Comparison of ENCODE assay signal across 8 cellular contexts in genomic region chr19:13835791-13836723, GRCh38. TPM values are rescaled to one million over a fixed set of nuclear protein-coding genes. Genes with fewer than 3 reads are reported as not detected.
DNase-seq lines count a peak whose midpoint lies in the region; ATAC-seq and TF ChIP-seq lines count a peak whose summit lies in the region.

No MANE protein-coding gene starts in this region.

- H3K36me3 ChIP-seq in GM23248 (ENCODE audit: low read depth) (peaks cover 34% of the 10 kb centered on the region), esophagus muscularis mucosa (peaks cover 16 to 62% (median 39%) of the 10 kb centered on the region in 4 donors), skeletal muscle satellite cell (ENCODE audit: insufficient read depth, low read length) (peaks cover 55% of the 10 kb centered on the region)

- TF ChIP-seq EP300 in esophagus muscularis mucosa (IDR thresholded peaks at IDR 0.05), result no peak

- 46 to 55% methylated on average over 20 to 21 of the region's 21 CpGs for WGBS in GM23248 (ENCODE audit: low coverage in 1 of 2, low lambda C conversion rate in 2 of 2, missing lambda C conversion rate in 2 of 2), 2 experiments
- WGBS in esophagus muscularis mucosa, result 49% methylated on average over 9 of the region's 21 CpGs

- H3K4me3 ChIP-seq in GM23248 (peak overlapping the region; percentile 98; the same call in 1 of the 2 replicates), esophagus muscularis mucosa (peak overlapping the region; percentile 1 to 36 (median 13)), skeletal muscle satellite cell (ENCODE audit: low read length) (no peak overlapping the region)

- H3K4me2 ChIP-seq in GM23248 (ENCODE audit: unreplicated experiment) (peak overlapping the region; percentile 44), skeletal muscle satellite cell (ENCODE audit: low read length) (peak overlapping the region; percentile 46)

- H4K20me1 ChIP-seq in GM23248 (ENCODE audit: insufficient read depth), result no peaks in the 10 kb centered on the region

- DNase-seq in GM23248 (peak; percentile 50), SKM-1 treated with dmso at 0.1 percent for 144 hours (lab: John Stamatoyannopoulos, UW; ENCODE audit: unreplicated experiment) (peak; percentile 97), esophagus muscularis mucosa (ENCODE audit: extremely low spot score) (no peak), LoVo (ENCODE audit: low spot score) (no peak), DMS114 treated with DMSO at 0.1 percent for 48 hours (lab: John Stamatoyannopoulos, UW; ENCODE audit: unreplicated experiment) (no peak)

- TF ChIP-seq CTCF in esophagus muscularis mucosa (IDR thresholded peaks at IDR 0.05), result no peak

- peaks cover 73% of the 10 kb centered on the region for H3K79me2 ChIP-seq in GM23248 (ENCODE audit: insufficient read depth)

- no peak overlapping the region for H2AFZ ChIP-seq in GM23248

- no peaks in the 10 kb centered on the region for H3K9me2 ChIP-seq in GM23248 (ENCODE audit: insufficient read depth)

- intact Hi-C loops in esophagus muscularis mucosa (cut with DNase I), result no loop called here

- in situ Hi-C loops in GM23248 (cut with MboI), result no loop called here

- H3K9me3 ChIP-seq in GM23248 (ENCODE audit: low read depth), result no peaks in the 10 kb centered on the region
- H3K9me3 ChIP-seq in esophagus muscularis mucosa, result no peaks in the 10 kb centered on the region
- no peaks in the 10 kb centered on the region for H3K9me3 ChIP-seq in skeletal muscle satellite cell (replicated peaks; ENCODE audit: low read length)

- H3K27me3 ChIP-seq in GM23248 (replicated peaks; ENCODE audit: insufficient read depth), result no peaks in the 10 kb centered on the region
- no peaks in the 10 kb centered on the region for H3K27me3 ChIP-seq in esophagus muscularis mucosa
- no peaks in the 10 kb centered on the region for H3K27me3 ChIP-seq in skeletal muscle satellite cell (ENCODE audit: control insufficient read depth, insufficient read depth, low read length)

- TF ChIP-seq POLR2A in esophagus muscularis mucosa (IDR thresholded peaks at IDR 0.05; ENCODE audit: low read depth), result no peak

- ATAC-seq in GM21367 (IDR thresholded peaks at IDR 0.05; ENCODE audit: unreplicated experiment) (no peak), HG03439 (IDR thresholded peaks at IDR 0.05; ENCODE audit: unreplicated experiment) (no peak)

- H3K4me1 ChIP-seq in GM23248 (ENCODE audit: insufficient read depth), result peaks cover 45% of the 10 kb centered on the region
- H3K4me1 ChIP-seq in esophagus muscularis mucosa, result peaks cover 59 to 94% (median 88%) of the 10 kb centered on the region in 4 donors
- peaks cover 57% of the 10 kb centered on the region for H3K4me1 ChIP-seq in skeletal muscle satellite cell (ENCODE audit: control insufficient read depth, insufficient read depth, low read length)

- H3K27ac ChIP-seq in GM23248, result peak overlapping the region; percentile 100
- H3K27ac ChIP-seq in esophagus muscularis mucosa (replicated peaks in 1 of 4), result peak overlapping the region; percentile 99 to 100 (median 100)

- H3F3A ChIP-seq in GM23248 (ENCODE audit: insufficient read depth), result peaks cover 74% of the 10 kb centered on the region

- H3K9ac ChIP-seq in GM23248, result peak overlapping the region; percentile 100
- H3K9ac ChIP-seq in skeletal muscle satellite cell (ENCODE audit: low read depth, low read length), result peak overlapping the region; percentile 38

RNA-seq across cellular contexts. Expression of gene ZSWIM4, which starts 40.8 kb away (rescaled TPM):
- 2.9 and 3.0 TPM in 2 replicates for total RNA-seq in GM23248 (2014; rRNA removed; shearing (Covaris generic))
- polyA plus RNA-seq in GM23248 (2016; fragmentation: Nextera tagmentation; extraction: Ambion mirVana), result 0.35 and 0.81 TPM in 2 replicates
- total RNA-seq in esophagus muscularis mucosa, result 10 to 100 TPM in 1 of 4 donors, 1 to 10 TPM in 3; 5.3 to 11.6 (median 7.8) TPM
- 2.8 and 3.5 TPM in 2 replicates for total RNA-seq in skeletal muscle satellite cell (2012; rRNA removed)

RNA-seq across cellular contexts. Expression of gene NANOS3, which starts 40.9 kb away (rescaled TPM):
- not detected in 2 replicates for total RNA-seq in GM23248 (2014; rRNA removed; shearing (Covaris generic))
- polyA plus RNA-seq in GM23248 (2016; fragmentation: Nextera tagmentation; extraction: Ambion mirVana), result 2.7 TPM in 2 replicates
- not detected for total RNA-seq in esophagus muscularis mucosa
- total RNA-seq in skeletal muscle satellite cell (2012; rRNA removed), result not detected in 2 replicates

Comparison
In these comparisons a context has a peak if more than half of its experiments do, and no peak if none do; other contexts are left out.
1. DNase-seq: peak in GM23248 (single experiment) and SKM-1 treated with dmso at 0.1 percent for 144 hours (single experiment); none in esophagus muscularis mucosa (single experiment), LoVo (single experiment) and DMS114 treated with DMSO at 0.1 percent for 48 hours (single experiment).